ENCODE assay signal across 10 cellular contexts in the genomic region with DNA sequence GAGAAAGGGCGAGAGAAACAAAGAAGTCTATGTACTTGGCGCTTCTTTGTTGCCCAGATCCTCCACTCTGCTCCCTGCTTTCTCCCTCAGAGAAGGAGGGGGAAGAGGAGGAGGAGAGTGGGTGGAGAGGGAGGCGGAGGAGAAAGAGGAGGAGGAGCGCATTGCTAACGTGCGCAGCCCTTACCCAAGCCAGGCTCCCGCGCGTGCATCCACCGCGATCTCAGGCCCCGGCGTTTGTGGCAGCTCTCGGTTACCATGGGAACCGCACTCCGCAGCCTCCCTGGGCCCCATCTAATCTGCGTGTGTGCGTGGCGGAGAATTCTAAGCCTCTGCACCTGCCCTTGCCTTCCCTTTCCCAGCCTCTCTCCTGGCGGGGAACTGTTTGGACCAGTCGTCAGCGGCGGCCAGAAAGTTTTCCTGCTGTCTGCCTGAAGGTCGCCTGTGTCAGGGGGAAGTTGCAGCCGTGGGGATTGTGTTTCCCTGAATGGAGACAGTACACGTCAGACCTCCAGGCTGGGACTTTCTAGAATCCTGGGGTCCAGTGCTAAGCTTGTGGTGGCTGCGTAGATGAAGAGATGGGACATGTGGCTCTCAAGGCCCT. TPM values are rescaled to one million over a fixed set of nuclear protein-coding genes. Genes with fewer than 3 reads are reported as not detected.
DNase-seq lines count a peak whose midpoint lies in the region; ATAC-seq, FAIRE-seq and TF ChIP-seq lines count a peak whose summit lies in the region.
"Had no signal": no experiment of that assay in that cellular context is flagged by ENCODE, and none has a peak within 500 bp of the region (broad histone marks: within the 10 kb centered on the region; RNA-seq: fewer than 3 reads in every experiment).

A gene (minus strand): TSS at position 239 of the 601 bp plus-strand sequence. CDS start 18,734 bp downstream, outside the sequence.

- no peak for ATAC-seq in HG03175 (IDR thresholded peaks at IDR 0.05; ENCODE audit: unreplicated experiment)
- no peak for ATAC-seq in CD4-positive, alpha-beta T cell (ENCODE audit: poor library complexity)
- ATAC-seq in GM19324 (IDR thresholded peaks at IDR 0.05; ENCODE audit: low FRiP score, unreplicated experiment): no peak

- no peaks in the 10 kb centered on the region for H3K9me3 Mint-ChIP-seq in CD4-positive, alpha-beta T cell

- DNase-seq in COR-L47 (lab: John Stamatoyannopoulos, UW) (peak; percentile 72), NCI-H146 (lab: John Stamatoyannopoulos, UW) (peak; percentile 87), ecto neural progenitor cell (ENCODE audit: low spot score) (peak; percentile 90), GM19239 (ENCODE audit: insufficient read length, low spot score) (no peak)
- DNase-seq in CD4-positive, alpha-beta T cell: no peak
- DNase-seq: activated B cell treated with CpG ODN at 0.5 μM for 24 hours had no signal

- no peak within 1 kb of the TSS for H3K27ac Mint-ChIP-seq in CD4-positive, alpha-beta T cell
- H3K27ac Mint-ChIP-seq: activated B cell treated with CpG ODN at 0.5 μM for 24 hours had no signal

- peaks cover 8% of the 10 kb centered on the region for H3K4me1 ChIP-seq in mesodermal cell (ENCODE audit: control insufficient read depth, insufficient read depth, low read length, poor library complexity, severe bottlenecking)

- H3K27me3 Mint-ChIP-seq in CD4-positive, alpha-beta T cell: peaks cover 70% of the 10 kb centered on the region

- CTCF ChIA-PET in CD4-positive, alpha-beta T cell (lab: Charles Lee): no interaction called here

- intact Hi-C loops in CD4-positive, alpha-beta T cell (cut with DNase I, micrococcal nuclease): no loop called here

- no peak for FAIRE-seq in GM19239 (lab: Jason Lieb, UNC)

- H3K27me3 ChIP-seq in CD4-positive, alpha-beta T cell (ENCODE audit: control insufficient read depth, insufficient read depth, low read length): peaks cover 20% of the 10 kb centered on the region

- peak within 1 kb of the TSS; percentile 59 for H3K27ac ChIP-seq in mesodermal cell (ENCODE audit: low read depth, low read length, severe bottlenecking)
- no peak within 1 kb of the TSS for H3K27ac ChIP-seq in CD4-positive, alpha-beta T cell (ENCODE audit: low read depth, low read length)

- peaks cover 4% of the 10 kb centered on the region for H3K4me1 Mint-ChIP-seq in CD4-positive, alpha-beta T cell (ENCODE audit: low read depth)

- H3K36me3 ChIP-seq in mesodermal cell (ENCODE audit: control insufficient read depth, insufficient read depth, low read length): no peaks in the 10 kb centered on the region

- peak within 1 kb of the TSS; percentile 14 for H3K4me3 ChIP-seq in mesodermal cell (ENCODE audit: extremely low read depth, insufficient read depth, low read length, poor library complexity, severe bottlenecking)

- 10 to 14% methylated on average over 15 to 20 of the region's 27 CpGs for WGBS in mesodermal cell (ENCODE audit: insufficient coverage in 2 of 2), 2 experiments

- TF ChIP-seq CTCF in CD4-positive, alpha-beta T cell (IDR thresholded peaks at IDR 0.05): no peak

- H3K36me3 Mint-ChIP-seq in CD4-positive, alpha-beta T cell (ENCODE audit: low read depth): no peaks in the 10 kb centered on the region

- no peaks in the 10 kb centered on the region for H3K9me3 ChIP-seq in mesodermal cell (ENCODE audit: control insufficient read depth, low read length)
- no peaks in the 10 kb centered on the region for H3K9me3 ChIP-seq in CD4-positive, alpha-beta T cell (ENCODE audit: control insufficient read depth, low read length)

- POLR2A ChIA-PET in CD4-positive, alpha-beta T cell (lab: Charles Lee): no interaction called here

- no peak within 1 kb of the TSS for H3K4me3 Mint-ChIP-seq in CD4-positive, alpha-beta T cell
- H3K4me3 Mint-ChIP-seq: activated B cell treated with CpG ODN at 0.5 μM for 24 hours had no signal

RNA-seq across cellular contexts. Expression of the gene that starts here (rescaled TPM):
- polyA plus RNA-seq in mesodermal cell (2013, experiment 1 of 2): not detected
- not detected for polyA plus RNA-seq in mesodermal cell (2013, experiment 2 of 2)
- not detected for total RNA-seq in CD4-positive, alpha-beta T cell
- total RNA-seq: activated B cell treated with CpG ODN at 0.5 μM for 24 hours, pulmonary artery endothelial cell had no signal

Comparison
In these comparisons a context has a peak if more than half of its experiments do, and no peak if none do; other contexts are left out.
1. DNase-seq: peak in COR-L47 (single experiment), NCI-H146 (single experiment) and ecto neural progenitor cell (single experiment); none in CD4-positive, alpha-beta T cell (0 of 10) and GM19239 (single experiment).